ENCODE assay signal across 14 cellular contexts in the genomic region with DNA sequence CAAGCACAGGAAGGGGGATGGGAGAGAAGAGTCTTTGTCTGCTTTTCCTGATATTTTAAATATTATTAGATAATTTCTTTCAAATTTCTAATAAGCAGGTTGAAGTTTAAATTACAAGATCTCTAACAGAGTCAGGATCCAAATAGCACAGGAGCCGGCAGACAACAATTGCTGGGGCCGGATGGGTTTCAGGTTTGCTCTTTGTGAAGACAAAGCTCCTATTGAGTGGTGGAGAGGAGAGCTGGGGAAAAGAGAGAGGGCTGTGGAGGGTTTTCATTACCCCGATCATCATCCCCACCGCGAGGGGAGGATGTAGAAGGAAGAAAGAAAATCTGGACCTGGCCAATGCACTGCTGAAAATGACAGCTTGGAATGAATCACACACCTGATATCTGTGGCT.
DNase-seq lines count a peak whose midpoint lies in the region; ATAC-seq, FAIRE-seq and TF ChIP-seq lines count a peak whose summit lies in the region.
"Had no signal": no experiment of that assay in that cellular context is flagged by ENCODE, and none has a peak within 500 bp of the region (broad histone marks: within the 10 kb centered on the region; RNA-seq: fewer than 3 reads in every experiment).

No MANE protein-coding gene starts in this region.

- no peak overlapping the region for H3K9ac ChIP-seq in mesenchymal stem cell (ENCODE audit: low read length)

- 97% methylated on average over 5 of the region's 5 CpGs for WGBS in mesenchymal stem cell

- H3K4me2 ChIP-seq in mesenchymal stem cell (ENCODE audit: low read length, poor library complexity, severe bottlenecking), result no peak overlapping the region

- H3K27me3 ChIP-seq in mesenchymal stem cell (ENCODE audit: control insufficient read depth in 1 of 2, insufficient read depth in 1 of 2, low read length in 2 of 2), result peaks cover 0 to 60% of the 10 kb centered on the region in 2 experiments

- no peak overlapping the region for H4K91ac ChIP-seq in mesenchymal stem cell (ENCODE audit: low read length)

- peaks cover under 1% of the 10 kb centered on the region for H3K9me3 ChIP-seq in mesenchymal stem cell (ENCODE audit: control insufficient read depth, low read length)

- no peak overlapping the region for H3K27ac ChIP-seq in mesenchymal stem cell (ENCODE audit: low read length, poor library complexity, severe bottlenecking)

- no peak for DNase-seq in mesenchymal stem cell
- no peak for DNase-seq in NCI-H446 (lab: John Stamatoyannopoulos, UW)
- DNase-seq in D721Med (ENCODE audit: insufficient read length, low spot score), result no peak
- DNase-seq: DMS 273 treated with DMSO at 0.1 percent for 48 hours, HFFc6, NCI-H1436 treated with DMSO at 0.1 percent for 48 hours, NCI-H2081 treated with DMSO at 0.1 percent for 48 hours, NCI-H345, Right ventricle myocardium superior had no signal

- no peaks in the 10 kb centered on the region for H3K4me1 ChIP-seq in mesenchymal stem cell (ENCODE audit: control insufficient read depth, insufficient read depth, low read depth, low read length)

- H3K4ac ChIP-seq in mesenchymal stem cell (ENCODE audit: low read depth in 1 of 2, low read length in 2 of 2), result no peak overlapping the region

- no peak overlapping the region for H4K8ac ChIP-seq in mesenchymal stem cell (ENCODE audit: low read length)

- H2AFZ ChIP-seq in mesenchymal stem cell (ENCODE audit: low read depth, low read length), result no peak overlapping the region

- no peak for FAIRE-seq in D721Med (lab: Jason Lieb, UNC)

- no peaks in the 10 kb centered on the region for H3K79me1 ChIP-seq in mesenchymal stem cell (replicated peaks; ENCODE audit: low read length, poor library complexity, severe bottlenecking)

- peak; percentile 1 for ATAC-seq in GM18867 (IDR thresholded peaks at IDR 0.05; ENCODE audit: unreplicated experiment)
- peak; percentile 15 for ATAC-seq in GM21360 (IDR thresholded peaks at IDR 0.05; ENCODE audit: unreplicated experiment)
- peak; percentile 7 for ATAC-seq in HG03432 (IDR thresholded peaks at IDR 0.05; ENCODE audit: unreplicated experiment)
- ATAC-seq in HG02981 (IDR thresholded peaks at IDR 0.05; ENCODE audit: unreplicated experiment), result no peak
- ATAC-seq: Panc1 had no signal

- no peak overlapping the region for H2BK5ac ChIP-seq in mesenchymal stem cell (ENCODE audit: low read depth, low read length, poor library complexity, severe bottlenecking)

- no peak overlapping the region for H3K4me3 ChIP-seq in mesenchymal stem cell (ENCODE audit: insufficient read depth in 1 of 2, low read depth in 1 of 2, low read length in 2 of 2)

- H3K23ac ChIP-seq in mesenchymal stem cell (ENCODE audit: low read length in 2 of 2), result no peak overlapping the region

- peak overlapping the region; percentile 6 for H2BK120ac ChIP-seq in mesenchymal stem cell (ENCODE audit: low read depth, low read length)

- no peak overlapping the region for H2AK5ac ChIP-seq in mesenchymal stem cell (ENCODE audit: low read length, severe bottlenecking)

- no peak overlapping the region for H2BK15ac ChIP-seq in mesenchymal stem cell (ENCODE audit: low read depth, poor library complexity, severe bottlenecking)

- no peak overlapping the region for H3K18ac ChIP-seq in mesenchymal stem cell (ENCODE audit: low read depth in 1 of 2, low read length in 2 of 2)

- H3K36me3 ChIP-seq in mesenchymal stem cell (ENCODE audit: control insufficient read depth in 1 of 2, insufficient read depth in 2 of 2, low read depth in 1 of 2, low read length in 2 of 2), result no peaks in the 10 kb centered on the region

- H3K14ac ChIP-seq in mesenchymal stem cell (ENCODE audit: low read length in 2 of 2), result no peak overlapping the region

- no peak for TF ChIP-seq CTCF in D721Med (IDR thresholded peaks at IDR 0.05; ENCODE audit: insufficient read depth, missing control alignments)

- peak overlapping the region in 1 of 2 experiments; percentile 61 for H2BK12ac ChIP-seq in mesenchymal stem cell (ENCODE audit: low read length in 2 of 2)
